15 cellular contexts compared by ENCODE assay signal in the genomic region with DNA sequence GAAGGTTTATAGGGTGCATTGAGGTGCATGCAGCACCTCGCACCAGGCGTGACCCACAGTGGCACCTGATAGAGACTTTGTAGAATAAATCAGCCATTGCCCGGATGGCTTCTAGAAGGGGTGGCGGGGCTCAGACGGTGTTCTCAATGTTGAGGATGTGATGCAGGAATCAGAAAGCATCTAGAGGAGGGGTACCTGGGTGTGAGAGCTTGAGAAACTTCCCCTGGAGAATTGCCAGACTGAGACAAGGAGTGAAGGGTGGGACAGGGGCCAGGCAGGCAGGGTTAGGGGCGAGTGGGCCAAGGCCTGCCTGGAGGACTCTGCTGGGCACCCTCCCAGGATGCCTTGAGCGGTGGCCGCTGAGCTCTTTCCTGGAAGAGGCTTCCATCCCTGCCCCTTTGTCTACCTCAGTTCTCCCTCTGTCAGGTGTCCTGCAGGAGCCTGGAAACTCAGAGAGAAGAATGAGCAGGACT. TPM values are rescaled to one million over a fixed set of nuclear protein-coding genes. Genes with fewer than 3 reads are reported as not detected.
DNase-seq lines count a peak whose midpoint lies in the region; ATAC-seq and TF ChIP-seq lines count a peak whose summit lies in the region.
"Had no signal": no experiment of that assay in that cellular context is flagged by ENCODE, and none has a peak within 500 bp of the region (broad histone marks: within the 10 kb centered on the region; RNA-seq: fewer than 3 reads in every experiment).

No MANE protein-coding gene starts in this region.

- no peaks in the 10 kb centered on the region for H4K20me1 ChIP-seq in BLaER1
- H4K20me1 ChIP-seq in MM.1S (ENCODE audit: insufficient read depth, low read length), result no peaks in the 10 kb centered on the region

- H2BK5ac ChIP-seq in neuronal stem cell (ENCODE audit: low read length), result peak overlapping the region; percentile 16

- peaks cover 9% of the 10 kb centered on the region for H3F3A ChIP-seq in MM.1S (ENCODE audit: insufficient read depth, low read length)

- no peak for DNase-seq in MM.1S
- peak; percentile 36 for DNase-seq in endodermal cell
- no peak for DNase-seq in neuronal stem cell (ENCODE audit: low spot score)
- no peak for DNase-seq in cortex of kidney (lab: John Stamatoyannopoulos, UW)
- no peak for DNase-seq in activated CD4-positive, alpha-beta T cell treated with anti-CD3 and anti-CD28 coated beads, Interleukin-2, amount 50 U/mL, for 1 hour
- no peak for DNase-seq in left lobe of liver (ENCODE audit: low spot score)
- DNase-seq in caudate nucleus (lab: John Stamatoyannopoulos, UW), result no peak
- DNase-seq: activated naive CD4-positive, alpha-beta T cell treated with Interleukin-2 at 50 U/mL for 16 hours; NCI-H1048; NCI-H2227 treated with DMSO at 0.1 percent for 48 hours; nucleus accumbens had no signal

- H4K91ac ChIP-seq in neuronal stem cell (ENCODE audit: low read depth, low read length, poor library complexity), result no peak overlapping the region

- H4K8ac ChIP-seq in neuronal stem cell (ENCODE audit: low read depth, low read length), result no peak overlapping the region

- ATAC-seq in left lobe of liver, result no peak

- H2AFZ ChIP-seq in MM.1S (ENCODE audit: low read length), result no peak overlapping the region
- H2AFZ ChIP-seq in neuronal stem cell (ENCODE audit: low read length), result peak overlapping the region; percentile 15

- H3K9me3 ChIP-seq in BLaER1, result no peaks in the 10 kb centered on the region
- no peaks in the 10 kb centered on the region for H3K9me3 ChIP-seq in MM.1S (replicated peaks; ENCODE audit: insufficient read depth, low read length)
- H3K9me3 ChIP-seq in endodermal cell (ENCODE audit: control insufficient read depth, low read length), result no peaks in the 10 kb centered on the region
- no peaks in the 10 kb centered on the region for H3K9me3 ChIP-seq in neuronal stem cell (replicated peaks in 1 of 2; ENCODE audit: control insufficient read depth in 2 of 2, insufficient read depth in 1 of 2, low read depth in 1 of 2, low read length in 2 of 2)
- H3K9me3 ChIP-seq: esophagus muscularis mucosa had no signal

- no peaks in the 10 kb centered on the region for H3K9me2 ChIP-seq in MM.1S (replicated peaks; ENCODE audit: insufficient read depth, low read length)

- peaks cover 84% of the 10 kb centered on the region for H3K4me1 ChIP-seq in BLaER1
- peaks cover 32% of the 10 kb centered on the region for H3K4me1 ChIP-seq in MM.1S (ENCODE audit: low read length)
- no peaks in the 10 kb centered on the region for H3K4me1 ChIP-seq in endodermal cell (ENCODE audit: control insufficient read depth, insufficient read depth, low read length)
- peaks cover 13 to 19% of the 10 kb centered on the region in 2 donors for H3K4me1 ChIP-seq in neuronal stem cell (ENCODE audit: control insufficient read depth in 2 of 2, insufficient read depth in 1 of 2, low read depth in 1 of 2, low read length in 2 of 2)

- no peaks in the 10 kb centered on the region for H3K79me1 ChIP-seq in neuronal stem cell (ENCODE audit: low read depth, low read length)

- no peaks in the 10 kb centered on the region for H3K9me3 Mint-ChIP-seq in endodermal cell
- H3K9me3 Mint-ChIP-seq: central memory CD8-positive, alpha-beta T cell had no signal

- TF ChIP-seq CTCF in MM.1S (IDR thresholded peaks at IDR 0.05; ENCODE audit: low read length) (no peak), endodermal cell (conservative IDR thresholded peaks at IDR 0.05) (no peak)

- H3K36me3 ChIP-seq in BLaER1 (no peaks in the 10 kb centered on the region), MM.1S (replicated peaks; ENCODE audit: insufficient read depth, low read length) (no peaks in the 10 kb centered on the region), endodermal cell (ENCODE audit: control insufficient read depth, insufficient read depth, low read length) (no peaks in the 10 kb centered on the region), neuronal stem cell (replicated peaks in 1 of 2; ENCODE audit: control insufficient read depth in 2 of 2, insufficient read depth in 2 of 2, low read length in 2 of 2) (no peaks in the 10 kb centered on the region)
- H3K36me3 ChIP-seq: esophagus muscularis mucosa had no signal

- H3K4me2 ChIP-seq in BLaER1 (peak overlapping the region; percentile 76; the same call in 1 of the 2 replicates), MM.1S (ENCODE audit: low read depth, low read length) (peak overlapping the region; percentile 81), neuronal stem cell (ENCODE audit: insufficient read depth, low read length, poor library complexity, severe bottlenecking) (no peak overlapping the region)

- H3K18ac ChIP-seq in neuronal stem cell (ENCODE audit: low read length), result peak overlapping the region; percentile 53

- H2AK5ac ChIP-seq in neuronal stem cell (ENCODE audit: low read depth, low read length), result peak overlapping the region; percentile 99

- H3K4me1 Mint-ChIP-seq in endodermal cell, result peaks cover 3% of the 10 kb centered on the region

- WGBS in endodermal cell (ENCODE audit: insufficient coverage in 1 of 2, insufficient read length in 1 of 2), 2 experiments, result 91 to 93% methylated on average over 6 to 8 of the region's 8 CpGs
- no CpG with 5 or more reads among the region's 8 CpGs for WGBS in neuronal stem cell (ENCODE audit: extremely low coverage in 2 of 2, insufficient read length in 2 of 2, insufficient replicate concordance in 1 of 2), 2 donors

- H3K27ac ChIP-seq in BLaER1 (peak overlapping the region; percentile 5; the same call in 1 of the 2 replicates), MM.1S (ENCODE audit: low read length) (peak overlapping the region; percentile 43; the same call in 1 of the 2 replicates), endodermal cell (ENCODE audit: low read depth, low read length) (no peak overlapping the region), neuronal stem cell (replicated peaks; ENCODE audit: low read length) (no peak overlapping the region), caudate nucleus (ENCODE audit: low read depth, low read length) (no peak overlapping the region)
- H3K27ac ChIP-seq: esophagus muscularis mucosa, SK-N-MC had no signal

- H3K4me3 Mint-ChIP-seq in endodermal cell, result no peak overlapping the region
- H3K4me3 Mint-ChIP-seq: central memory CD8-positive, alpha-beta T cell had no signal

- peak overlapping the region; percentile 42 for H2BK120ac ChIP-seq in neuronal stem cell (ENCODE audit: low read depth, low read length)

- no peaks in the 10 kb centered on the region for H3K27me3 Mint-ChIP-seq in endodermal cell (ENCODE audit: insufficient read depth)
- H3K27me3 Mint-ChIP-seq: central memory CD8-positive, alpha-beta T cell had no signal

- no peaks in the 10 kb centered on the region for H3K36me3 Mint-ChIP-seq in endodermal cell (ENCODE audit: low read depth)

- no peak overlapping the region for H2BK12ac ChIP-seq in neuronal stem cell (ENCODE audit: low read length)

- H3K9ac ChIP-seq in BLaER1 (no peak overlapping the region), MM.1S (ENCODE audit: low read length) (peak overlapping the region; percentile 70; the same call in 1 of the 2 replicates), endodermal cell (ENCODE audit: extremely low read depth, low read length, poor library complexity, severe bottlenecking) (no peak overlapping the region), neuronal stem cell (ENCODE audit: low read depth, low read length, poor library complexity) (no peak overlapping the region)

- H3K4ac ChIP-seq in neuronal stem cell (ENCODE audit: low read length), result no peak overlapping the region

- H3K23ac ChIP-seq in neuronal stem cell (ENCODE audit: low read depth, low read length, poor library complexity), result no peak overlapping the region

- H3K14ac ChIP-seq in neuronal stem cell (ENCODE audit: low read length), result no peak overlapping the region

- H2BK15ac ChIP-seq in neuronal stem cell (ENCODE audit: low read length), result peak overlapping the region; percentile 62

- no peak overlapping the region for H3K27ac Mint-ChIP-seq in endodermal cell

- H3K27me3 ChIP-seq in BLaER1, result no peaks in the 10 kb centered on the region
- no peaks in the 10 kb centered on the region for H3K27me3 ChIP-seq in MM.1S (replicated peaks; ENCODE audit: insufficient read depth, low read length)
- H3K27me3 ChIP-seq in endodermal cell (ENCODE audit: control insufficient read depth, insufficient read depth, low read length, poor library complexity, severe bottlenecking), result no peaks in the 10 kb centered on the region
- H3K27me3 ChIP-seq in neuronal stem cell (ENCODE audit: control insufficient read depth in 3 of 3, insufficient read depth in 3 of 3, low read depth in 1 of 3, low read length in 3 of 3), result peaks cover 0 to 5% (median 0%) of the 10 kb centered on the region in 3 experiments
- H3K27me3 ChIP-seq: esophagus muscularis mucosa had no signal

- H3K79me2 ChIP-seq in MM.1S (ENCODE audit: low read length), result peaks cover 33% of the 10 kb centered on the region

- H3K4me3 ChIP-seq in BLaER1, result no peak overlapping the region
- H3K4me3 ChIP-seq in MM.1S (ENCODE audit: low read length), result peak overlapping the region; percentile 71
- no peak overlapping the region for H3K4me3 ChIP-seq in endodermal cell (ENCODE audit: low read length)
- no peak overlapping the region for H3K4me3 ChIP-seq in neuronal stem cell (ENCODE audit: low read length in 2 of 2)
- H3K4me3 ChIP-seq: esophagus muscularis mucosa, SK-N-MC had no signal

RNA-seq across cellular contexts. Expression of a gene that starts 9.3 kb away (rescaled TPM):
- under 1 TPM; 0.64 TPM for total RNA-seq in endodermal cell
- 122 TPM for polyA plus RNA-seq in endodermal cell (2013, experiment 1 of 2)
- 97.9 TPM for polyA plus RNA-seq in endodermal cell (2013, experiment 2 of 2)
- 127 TPM for polyA plus RNA-seq in neuronal stem cell (2013, experiment 1 of 2)
- 124 TPM for polyA plus RNA-seq in neuronal stem cell (2013, experiment 2 of 2)
- 5.1 TPM for total RNA-seq in left lobe of liver

RNA-seq across cellular contexts. Expression of a gene that starts 48.9 kb away (rescaled TPM):
- total RNA-seq in endodermal cell, result not detected
- 0.39 TPM for polyA plus RNA-seq in endodermal cell (2013, experiment 1 of 2)
- 0.21 TPM for polyA plus RNA-seq in endodermal cell (2013, experiment 2 of 2)
- 0.25 TPM for polyA plus RNA-seq in neuronal stem cell (2013, experiment 1 of 2)
- 0.33 TPM for polyA plus RNA-seq in neuronal stem cell (2013, experiment 2 of 2)
- 0.43 TPM for total RNA-seq in left lobe of liver

Comparison
In these comparisons a context has a peak if more than half of its experiments do, and no peak if none do; other contexts are left out.
1. H3K27ac ChIP-seq: peak in BLaER1 (single experiment) and MM.1S (single experiment); none in endodermal cell (single experiment), neuronal stem cell (single experiment) and caudate nucleus (single experiment).